In genomic region chr2:188145885-188146284, GRCh38 we compare ENCODE assay signal across 9 cellular contexts.
"Had no signal": no experiment of that assay in that cellular context is flagged by ENCODE, and none has a peak within 500 bp of the region (broad histone marks: within the 10 kb centered on the region; RNA-seq: fewer than 3 reads in every experiment).

No MANE protein-coding gene starts in this region.

- ATAC-seq: HCT116, K562 had no signal

- H3K36me3 ChIP-seq: HAP-1 had no signal

- H3K9me3 ChIP-seq: HAP-1 had no signal

- H3K4me1 ChIP-seq: HAP-1 had no signal

- H3K4me3 ChIP-seq: HAP-1, K562 had no signal

- H3K27ac Mint-ChIP-seq: HFFc6 had no signal

- H3K4me3 Mint-ChIP-seq: HFFc6 had no signal

- FAIRE-seq: HTR-8/SVneo, K562 had no signal

- DNase-seq: GOT3, H7, HFFc6, IMR-90, KG1 had no signal

- H3K9me3 Mint-ChIP-seq: HFFc6 had no signal
